In genomic region chr19:10049626-10050025, GRCh38 we compare ENCODE assay signal across 2 cellular contexts.
TF ChIP-seq lines count a peak whose summit lies in the region.

No MANE protein-coding gene starts in this region.

TF ChIP-seq in IMR-90, 13 proteins besides CTCF, POLR2A, EP300 and RAD21:
- TF ChIP-seq MAZ (IDR thresholded peaks at IDR 0.05; ENCODE audit: borderline replicate concordance, low read depth, low read length): no peak
- no peak for TF ChIP-seq SMC3 (IDR thresholded peaks at IDR 0.05; ENCODE audit: low read depth, low read length)
- TF ChIP-seq, protein P1, sequence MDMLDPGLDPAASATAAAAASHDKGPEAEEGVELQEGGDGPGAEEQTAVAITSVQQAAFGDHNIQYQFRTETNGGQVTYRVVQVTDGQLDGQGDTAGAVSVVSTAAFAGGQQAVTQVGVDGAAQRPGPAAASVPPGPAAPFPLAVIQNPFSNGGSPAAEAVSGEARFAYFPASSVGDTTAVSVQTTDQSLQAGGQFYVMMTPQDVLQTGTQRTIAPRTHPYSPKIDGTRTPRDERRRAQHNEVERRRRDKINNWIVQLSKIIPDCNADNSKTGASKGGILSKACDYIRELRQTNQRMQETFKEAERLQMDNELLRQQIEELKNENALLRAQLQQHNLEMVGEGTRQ (IDR thresholded peaks at IDR 0.05; ENCODE audit: low read depth, low read length): no peak
TF ChIP-seq in IMR-90: peak in this region for 0.

TF ChIP-seq in H1, 55 proteins besides CTCF, POLR2A, EP300 and RAD21:
- TF ChIP-seq KDM5A (IDR thresholded peaks at IDR 0.05; ENCODE audit: low read length) (no peak), EZH2 (IDR thresholded peaks at IDR 0.05; ENCODE audit: low read depth, low read length, severe bottlenecking) (no peak), GTF2F1 (IDR thresholded peaks at IDR 0.05; ENCODE audit: borderline replicate concordance, low read depth, low read length) (no peak), HDAC2 (IDR thresholded peaks at IDR 0.05; ENCODE audit: borderline replicate concordance in 1 of 2, low read depth in 2 of 2, low read length in 2 of 2) (no peak), SIN3A (conservative IDR thresholded peaks at IDR 0.05 in 1 of 2, IDR thresholded peaks at IDR 0.05 in 1 of 2; ENCODE audit: low read depth in 1 of 2, low read length in 2 of 2) (no peak), CBX5 (IDR thresholded peaks at IDR 0.05; ENCODE audit: low read depth, low read length) (no peak), RNF2 (IDR thresholded peaks at IDR 0.05; ENCODE audit: borderline replicate concordance, low read depth, low read length, missing control alignments, poor library complexity, severe bottlenecking) (no peak), TEAD4 (IDR thresholded peaks at IDR 0.05; ENCODE audit: low read depth, low read length) (no peak), TAF1 (IDR thresholded peaks at IDR 0.05; ENCODE audit: low read depth, low read length) (no peak), CREB1 (IDR thresholded peaks at IDR 0.05) (no peak), BCL11A (IDR thresholded peaks at IDR 0.05; ENCODE audit: low read depth in 2 of 2, low read length in 2 of 2) (no peak), CTBP2 (IDR thresholded peaks at IDR 0.05; ENCODE audit: borderline replicate concordance, insufficient read depth, insufficient read length, low read length) (no peak), NANOG (IDR thresholded peaks at IDR 0.05; ENCODE audit: insufficient read depth, low read depth, low read length, poor library complexity, severe bottlenecking) (no peak), CHD1 (IDR thresholded peaks at IDR 0.05; ENCODE audit: low read depth, low read length) (no peak), ASH2L (IDR thresholded peaks at IDR 0.05; ENCODE audit: low read length) (no peak)
